ENCODE assay signal across 8 cellular contexts in the genomic region with DNA sequence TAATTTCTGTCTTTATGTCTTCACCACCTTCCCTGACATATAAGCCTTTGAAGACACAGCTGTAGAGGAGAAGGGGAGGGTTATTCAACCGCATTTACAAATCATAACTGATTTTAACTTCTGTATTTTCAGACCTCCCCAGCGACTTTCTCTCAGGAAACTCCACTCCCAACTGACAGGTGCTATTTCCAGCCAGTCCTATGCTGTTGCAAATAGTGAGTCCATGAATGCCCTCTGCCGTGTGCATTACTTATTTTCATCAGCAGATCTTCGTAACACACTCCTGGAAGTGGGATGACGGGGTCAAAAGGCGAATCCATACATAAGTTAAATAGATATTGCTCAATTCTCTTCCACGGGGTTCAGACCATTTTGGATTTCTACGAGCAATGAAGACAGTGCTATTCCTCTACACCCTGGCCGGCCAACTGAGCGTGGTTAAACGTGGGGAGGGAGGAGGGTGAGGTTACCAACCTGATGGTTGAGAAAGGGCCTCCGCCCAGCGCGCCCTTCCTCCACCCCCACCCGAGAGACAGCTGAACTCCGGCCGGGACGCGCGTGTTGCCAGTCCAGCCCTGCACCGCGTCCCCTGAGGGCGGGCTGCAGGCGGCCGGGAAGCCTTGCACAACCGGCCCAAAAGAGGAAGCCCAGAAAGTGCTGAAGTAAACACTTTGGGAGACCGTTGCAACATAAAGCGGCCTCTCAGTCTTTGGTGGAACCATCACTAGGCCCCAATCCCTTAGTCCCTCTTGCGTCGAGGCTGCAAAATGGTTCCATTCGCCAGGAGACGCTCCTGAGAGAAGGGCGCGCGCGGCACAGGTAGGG. TPM values are rescaled to one million over a fixed set of nuclear protein-coding genes. Genes with fewer than 3 reads are reported as not detected.
DNase-seq lines count a peak whose midpoint lies in the region; ATAC-seq and TF ChIP-seq lines count a peak whose summit lies in the region.

A gene with protein sequence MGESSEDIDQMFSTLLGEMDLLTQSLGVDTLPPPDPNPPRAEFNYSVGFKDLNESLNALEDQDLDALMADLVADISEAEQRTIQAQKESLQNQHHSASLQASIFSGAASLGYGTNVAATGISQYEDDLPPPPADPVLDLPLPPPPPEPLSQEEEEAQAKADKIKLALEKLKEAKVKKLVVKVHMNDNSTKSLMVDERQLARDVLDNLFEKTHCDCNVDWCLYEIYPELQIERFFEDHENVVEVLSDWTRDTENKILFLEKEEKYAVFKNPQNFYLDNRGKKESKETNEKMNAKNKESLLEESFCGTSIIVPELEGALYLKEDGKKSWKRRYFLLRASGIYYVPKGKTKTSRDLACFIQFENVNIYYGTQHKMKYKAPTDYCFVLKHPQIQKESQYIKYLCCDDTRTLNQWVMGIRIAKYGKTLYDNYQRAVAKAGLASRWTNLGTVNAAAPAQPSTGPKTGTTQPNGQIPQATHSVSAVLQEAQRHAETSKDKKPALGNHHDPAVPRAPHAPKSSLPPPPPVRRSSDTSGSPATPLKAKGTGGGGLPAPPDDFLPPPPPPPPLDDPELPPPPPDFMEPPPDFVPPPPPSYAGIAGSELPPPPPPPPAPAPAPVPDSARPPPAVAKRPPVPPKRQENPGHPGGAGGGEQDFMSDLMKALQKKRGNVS (plus strand): TSS at position 705 of the 825 bp plus-strand sequence. CDS start 53,986 bp downstream, outside the sequence.

- intact Hi-C loops in Caco-2 (cut with micrococcal nuclease; ENCODE audit: unreplicated experiment) = no loop called here

- peak within 1 kb of the TSS; percentile 75 for H3K56ac ChIP-seq in mesendoderm (ENCODE audit: low read length)

- no CpG with 5 or more reads among the region's 36 CpGs for WGBS in mesendoderm (ENCODE audit: extremely low coverage, insufficient coverage, low lambda C conversion rate)

- no peaks in the 10 kb centered on the region for H3K79me2 ChIP-seq in mesendoderm (ENCODE audit: control insufficient read depth, insufficient read depth, low read length)

- no peak within 1 kb of the TSS for H4K5ac ChIP-seq in mesendoderm (ENCODE audit: low read length)

- peak; percentile 62 for DNase-seq in activated CD4-positive, alpha-beta T cell treated with anti-CD3 and anti-CD28 coated beads for 48 hours
- DNase-seq in effector memory CD8-positive, alpha-beta T cell = peak; percentile 28 to 36 (median 35)
- DNase-seq in mesendoderm = peak; percentile 68
- DNase-seq in Caco-2 = no peak

- no peak within 1 kb of the TSS for H2AK5ac ChIP-seq in mesendoderm (ENCODE audit: low read length)

- H3K4me1 ChIP-seq in BLaER1 treated with 17β-estradiol and CSF1 and Interleukin-3, amounts not matched to agents 10 nM and 100 nM = peaks cover 58 to 68% (median 63%) of the 10 kb centered on the region in 10 experiments
- H3K4me1 ChIP-seq in mesendoderm (ENCODE audit: control insufficient read depth, low read depth, low read length) = no peaks in the 10 kb centered on the region
- peaks cover 0 to 57% (median 28%) of the 10 kb centered on the region in 5 donors for H3K4me1 ChIP-seq in subcutaneous abdominal adipose tissue (ENCODE audit: control insufficient read depth in 5 of 5, insufficient read depth in 5 of 5, low read length in 5 of 5)
- no peaks in the 10 kb centered on the region for H3K4me1 ChIP-seq in Caco-2

- peak within 1 kb of the TSS; percentile 71 for H3K18ac ChIP-seq in mesendoderm (ENCODE audit: low read length)

- H3K4me3 Mint-ChIP-seq in effector memory CD8-positive, alpha-beta T cell = peak within 1 kb of the TSS; percentile 81 to 93
- no peak within 1 kb of the TSS for H3K4me3 Mint-ChIP-seq in Caco-2 (ENCODE audit: unreplicated experiment)

- peak; percentile 50 for ATAC-seq in GM19452 (IDR thresholded peaks at IDR 0.05; ENCODE audit: unreplicated experiment)
- peak; percentile 29 for ATAC-seq in HG03565 (IDR thresholded peaks at IDR 0.05; ENCODE audit: unreplicated experiment)
- peak; percentile 50 for ATAC-seq in effector memory CD8-positive, alpha-beta T cell (replicated peaks)

- peaks cover 0 to 24% (median 17%) of the 10 kb centered on the region in 11 experiments; a peak in 15 of 22 replicates for H3K9me3 ChIP-seq in BLaER1 treated with 17β-estradiol and CSF1 and Interleukin-3, amounts not matched to agents 10 nM and 100 nM (replicated peaks in 1 of 11)
- H3K9me3 ChIP-seq in subcutaneous abdominal adipose tissue (ENCODE audit: control insufficient read depth in 5 of 5, low read length in 5 of 5) = no peaks in the 10 kb centered on the region
- H3K9me3 ChIP-seq in Caco-2 = 0 out of 2 replicates have a peak, but pooled peaks cover 5% of the 10 kb centered on the region

- peaks cover 19% of the 10 kb centered on the region for H3K36me3 Mint-ChIP-seq in effector memory CD8-positive, alpha-beta T cell (ENCODE audit: insufficient read depth)
- H3K36me3 Mint-ChIP-seq in Caco-2 (ENCODE audit: insufficient read depth, unreplicated experiment) = no peaks in the 10 kb centered on the region

- H3K9ac ChIP-seq in BLaER1 treated with 17β-estradiol and CSF1 and Interleukin-3, amounts not matched to agents 10 nM and 100 nM = peak within 1 kb of the TSS; percentile 99 to 100 (median 100)
- H3K9ac ChIP-seq in mesendoderm (ENCODE audit: low read length) (peak within 1 kb of the TSS; percentile 53), subcutaneous abdominal adipose tissue (ENCODE audit: low read length in 5 of 5) (peak within 1 kb of the TSS; percentile 72 to 93 (median 84))

- no peak within 1 kb of the TSS for H3K23ac ChIP-seq in mesendoderm (ENCODE audit: low read length)

- H3K4me1 Mint-ChIP-seq in effector memory CD8-positive, alpha-beta T cell (ENCODE audit: low read depth in 2 of 2) = peaks cover 37 to 54% of the 10 kb centered on the region in 2 donors
- peaks cover 14% of the 10 kb centered on the region for H3K4me1 Mint-ChIP-seq in Caco-2 (ENCODE audit: low read depth, unreplicated experiment)

- no TSS peak for BruUV-seq in Caco-2 (replicated peaks; lab: Mats Ljungman, UMichigan)

- peaks cover 0 to 10% of the 10 kb centered on the region in 2 donors for H3K9me3 Mint-ChIP-seq in effector memory CD8-positive, alpha-beta T cell
- H3K9me3 Mint-ChIP-seq in Caco-2 (ENCODE audit: unreplicated experiment) = peaks cover 23% of the 10 kb centered on the region

- no peak within 1 kb of the TSS for H4K8ac ChIP-seq in mesendoderm (ENCODE audit: low read depth, low read length)

- H4K20me1 ChIP-seq in BLaER1 treated with 17β-estradiol and CSF1 and Interleukin-3, amounts not matched to agents 10 nM and 100 nM = peaks cover 0 to 22% (median 10%) of the 10 kb centered on the region in 11 experiments; a peak in 10 of 22 replicates

- H3K27me3 ChIP-seq in BLaER1 treated with 17β-estradiol and CSF1 and Interleukin-3, amounts not matched to agents 10 nM and 100 nM = no peaks in the 10 kb centered on the region
- peaks cover 6% of the 10 kb centered on the region for H3K27me3 ChIP-seq in mesendoderm (ENCODE audit: insufficient read depth, low read length, poor library complexity)
- H3K27me3 ChIP-seq in subcutaneous abdominal adipose tissue (ENCODE audit: control insufficient read depth in 5 of 5, insufficient read depth in 4 of 5, low read length in 5 of 5) = no peaks in the 10 kb centered on the region
- H3K27me3 ChIP-seq in Caco-2 (replicated peaks; ENCODE audit: control insufficient read depth, insufficient read depth, low read length) = no peaks in the 10 kb centered on the region

- H2BK15ac ChIP-seq in mesendoderm (replicated peaks; ENCODE audit: low read depth) = no peak within 1 kb of the TSS

- peak within 1 kb of the TSS; percentile 78 to 100 (median 92) for H3K4me2 ChIP-seq in BLaER1 treated with 17β-estradiol and CSF1 and Interleukin-3, amounts not matched to agents 10 nM and 100 nM
- peak within 1 kb of the TSS; percentile 83 for H3K4me2 ChIP-seq in mesendoderm (ENCODE audit: low read length)

- POLR2A ChIA-PET in Caco-2 (lab: Charles Lee) = no interaction called here

- no peak for TF ChIP-seq CTCF in Caco-2 (IDR thresholded peaks at IDR 0.05; ENCODE audit: insufficient read depth in 1 of 2, low read depth in 1 of 2, low read length in 1 of 2, severe bottlenecking in 1 of 2, unreplicated experiment in 1 of 2)

- H3K27me3 Mint-ChIP-seq in effector memory CD8-positive, alpha-beta T cell = no peaks in the 10 kb centered on the region
- no peaks in the 10 kb centered on the region for H3K27me3 Mint-ChIP-seq in Caco-2 (ENCODE audit: insufficient read depth, unreplicated experiment)

- H3K36me3 ChIP-seq in BLaER1 treated with 17β-estradiol and CSF1 and Interleukin-3, amounts not matched to agents 10 nM and 100 nM = peaks cover 20 to 42% (median 26%) of the 10 kb centered on the region in 11 experiments
- H3K36me3 ChIP-seq in mesendoderm (ENCODE audit: control insufficient read depth, insufficient read depth, low read length) (no peaks in the 10 kb centered on the region), subcutaneous abdominal adipose tissue (ENCODE audit: control insufficient read depth in 5 of 5, insufficient read depth in 5 of 5, low read length in 5 of 5) (no peaks in the 10 kb centered on the region), Caco-2 (ENCODE audit: control insufficient read depth, insufficient read depth, low read length) (no peaks in the 10 kb centered on the region)

- H3K27ac ChIP-seq in BLaER1 treated with 17β-estradiol and CSF1 and Interleukin-3, amounts not matched to agents 10 nM and 100 nM = peak within 1 kb of the TSS; percentile 99 to 100 (median 100)
- H3K27ac ChIP-seq in mesendoderm (ENCODE audit: low read depth, low read length) (no peak within 1 kb of the TSS), subcutaneous abdominal adipose tissue (ENCODE audit: low read depth, low read length) (peak within 1 kb of the TSS; percentile 97)

- CTCF ChIA-PET in Caco-2 (lab: Charles Lee) = no interaction called here

- no peak within 1 kb of the TSS for H2BK120ac ChIP-seq in mesendoderm (ENCODE audit: low read depth, low read length)

- H3K27ac Mint-ChIP-seq in effector memory CD8-positive, alpha-beta T cell = peak within 1 kb of the TSS; percentile 92 to 95
- no peak within 1 kb of the TSS for H3K27ac Mint-ChIP-seq in Caco-2 (ENCODE audit: unreplicated experiment)

- H2BK5ac ChIP-seq in mesendoderm (ENCODE audit: low read length) = no peak within 1 kb of the TSS

- no peak within 1 kb of the TSS for H3K4ac ChIP-seq in mesendoderm (ENCODE audit: low read depth, low read length)

- H3K79me1 ChIP-seq in mesendoderm (ENCODE audit: low read length) = no peaks in the 10 kb centered on the region

- H3K4me3 ChIP-seq in BLaER1 treated with 17β-estradiol and CSF1 and Interleukin-3, amounts not matched to agents 10 nM and 100 nM = peak within 1 kb of the TSS; percentile 78 to 99 (median 92)
- H3K4me3 ChIP-seq in mesendoderm (ENCODE audit: low read length) = peak within 1 kb of the TSS; percentile 35
- peak within 1 kb of the TSS; percentile 61 to 83 (median 77) for H3K4me3 ChIP-seq in subcutaneous abdominal adipose tissue (ENCODE audit: low read depth in 1 of 5, low read length in 5 of 5)
- H3K4me3 ChIP-seq in Caco-2 (ENCODE audit: low read depth, low read length) = no peak within 1 kb of the TSS

RNA-seq across cellular contexts. Expression of the gene that starts here (rescaled TPM):
- 0.11 TPM for polyA plus RNA-seq in mesendoderm (2013, experiment 1 of 2)
- polyA plus RNA-seq in mesendoderm (2013, experiment 2 of 2) = 0.06 TPM
- 0.14 and 0.16 TPM in 2 replicates for total RNA-seq in Caco-2 (2022)

Comparison
In these comparisons a context has a peak if more than half of its experiments do, and no peak if none do; other contexts are left out.
1. DNase-seq: peak in activated CD4-positive, alpha-beta T cell treated with anti-CD3 and anti-CD28 coated beads for 48 hours (single experiment), effector memory CD8-positive, alpha-beta T cell (3 of 3) and mesendoderm (single experiment); none in Caco-2 (0 of 2).
2. Peak in every context shown above with its lines, with median percentiles within 50 percentile points of each other: H3K9ac ChIP-seq and ATAC-seq.